Comparison of ENCODE assay signal across 10 cellular contexts in genomic region chr17:82215095-82215971, GRCh38. TPM values are rescaled to one million over a fixed set of nuclear protein-coding genes. Genes with fewer than 3 reads are reported as not detected.
DNase-seq lines count a peak whose midpoint lies in the region; TF ChIP-seq lines count a peak whose summit lies in the region.
"Had no signal": no experiment of that assay in that cellular context is flagged by ENCODE, and none has a peak within 500 bp of the region (broad histone marks: within the 10 kb centered on the region; RNA-seq: fewer than 3 reads in every experiment).

No MANE protein-coding gene starts in this region.

- H3K27ac Mint-ChIP-seq in chondrocyte (ENCODE audit: unreplicated experiment) (peak overlapping the region; percentile 29), progenitor cell of endocrine pancreas (peak overlapping the region; percentile 64)

- H3K36me3 Mint-ChIP-seq in chondrocyte (ENCODE audit: low read depth): no peaks in the 10 kb centered on the region
- no peaks in the 10 kb centered on the region for H3K36me3 Mint-ChIP-seq in progenitor cell of endocrine pancreas (ENCODE audit: insufficient read depth)

- H3K4me1 Mint-ChIP-seq in chondrocyte (ENCODE audit: low read depth): peaks cover 44% of the 10 kb centered on the region
- peaks cover 3% of the 10 kb centered on the region for H3K4me1 Mint-ChIP-seq in progenitor cell of endocrine pancreas (ENCODE audit: low read depth)

- DNase-seq in NCI-H82 (lab: John Stamatoyannopoulos, UW): peak; percentile 32
- no peak for DNase-seq in NCI-H82 treated with DMSO at 0.1 percent for 48 hours (lab: John Stamatoyannopoulos, UW; ENCODE audit: unreplicated experiment)
- peak; percentile 88 for DNase-seq in MV-4-11 (lab: John Stamatoyannopoulos, UW)
- DNase-seq in chondrocyte (ENCODE audit: low spot score): peak; percentile 75
- DNase-seq in progenitor cell of endocrine pancreas (ENCODE audit: low spot score, unreplicated experiment): no peak
- DNase-seq in GOT3 (lab: John Stamatoyannopoulos, UW): no peak
- DNase-seq in NCI-H146 (lab: John Stamatoyannopoulos, UW): no peak
- no peak for DNase-seq in NCI-H1417 treated with DMSO at 0.1 percent for 48 hours (lab: John Stamatoyannopoulos, UW)
- DNase-seq: head of caudate nucleus, NCI-H2029 had no signal

- TF ChIP-seq CTCF in chondrocyte (IDR thresholded peaks at IDR 0.05): no peak
- TF ChIP-seq CTCF in progenitor cell of endocrine pancreas (IDR thresholded peaks at IDR 0.05; ENCODE audit: unreplicated experiment): no peak

- H3K4me3 Mint-ChIP-seq in chondrocyte (ENCODE audit: unreplicated experiment) (no peak overlapping the region), progenitor cell of endocrine pancreas (ENCODE audit: low read depth) (no peak overlapping the region)

- H3K9me3 Mint-ChIP-seq in chondrocyte (ENCODE audit: low read depth) (no peaks in the 10 kb centered on the region), progenitor cell of endocrine pancreas (ENCODE audit: low read depth) (no peaks in the 10 kb centered on the region)

- H3K27me3 Mint-ChIP-seq in chondrocyte (ENCODE audit: low read depth): no peaks in the 10 kb centered on the region
- no peaks in the 10 kb centered on the region for H3K27me3 Mint-ChIP-seq in progenitor cell of endocrine pancreas

RNA-seq across cellular contexts. Expression of gene CCDC57, which starts 2.7 kb away (rescaled TPM):
- total RNA-seq in chondrocyte (23.5 to 39.8 TPM (median 24.1 TPM) in 3 replicates), progenitor cell of endocrine pancreas (79.0 and 79.3 TPM in 2 replicates)

RNA-seq across cellular contexts. Expression of gene SLC16A3, which starts 13.5 kb away (rescaled TPM):
- 53.3 to 206 TPM (median 189 TPM) in 3 replicates for total RNA-seq in chondrocyte
- total RNA-seq in progenitor cell of endocrine pancreas: 5.4 and 5.9 TPM in 2 replicates

RNA-seq across cellular contexts. Expression of gene CSNK1D, which starts 58.2 kb away (rescaled TPM):
- total RNA-seq in chondrocyte (93.0 to 94.5 TPM (median 93.9 TPM) in 3 replicates), progenitor cell of endocrine pancreas (224 and 227 TPM in 2 replicates)

Comparison
In these comparisons a context has a peak if more than half of its experiments do, and no peak if none do; other contexts are left out.
1. DNase-seq: peak in NCI-H82 (single experiment), MV-4-11 (single experiment) and chondrocyte (single experiment); none in NCI-H82 treated with DMSO at 0.1 percent for 48 hours (single experiment), progenitor cell of endocrine pancreas (single experiment), GOT3 (single experiment), NCI-H146 (single experiment) and NCI-H1417 treated with DMSO at 0.1 percent for 48 hours (single experiment).